In genomic region chr2:101485856-101486255, GRCh38 we compare ENCODE assay signal across 19 cellular contexts. TPM values are rescaled to one million over a fixed set of nuclear protein-coding genes. Genes with fewer than 3 reads are reported as not detected.
"Had no signal": no experiment of that assay in that cellular context is flagged by ENCODE, and none has a peak within 500 bp of the region (broad histone marks: within the 10 kb centered on the region; RNA-seq: fewer than 3 reads in every experiment).

No MANE protein-coding gene starts in this region.

- ATAC-seq: esophagus mucosa, natural killer cell, psoas muscle had no signal

- H3K4me1 ChIP-seq: psoas muscle, sigmoid colon, stomach had no signal

- DNase-seq: activated CD4-positive, alpha-beta T cell treated with anti-CD3 and anti-CD28 coated beads for 4 hours; activated naive CD4-positive, alpha-beta T cell treated with Interleukin-2 at 50 U/mL for 16 hours; activated T-cell treated with anti-CD3 and anti-CD28 coated beads, Interleukin-2, amount 50 U/mL, for 48 hours; brain microvascular endothelial cell; cerebellar nuclear complex; endodermal cell; hypothalamus; natural killer cell; occipital lobe; psoas muscle; sigmoid colon; stomach; T1000 had no signal

- H3K27ac ChIP-seq: brain microvascular endothelial cell, psoas muscle, sigmoid colon, stomach, thoracic aorta, VCaP had no signal

- H3K36me3 Mint-ChIP-seq: natural killer cell had no signal

- H3K4me3 Mint-ChIP-seq: dendritic cell treated with granulocyte-macrophage colony-stimulating factor and Interleukin-4, amounts not matched to agents 40 ng/mL and 50 ng/mL, for 4 days; endodermal cell; natural killer cell had no signal

- H3K4me1 Mint-ChIP-seq: endodermal cell had no signal

- H3K36me3 ChIP-seq: brain microvascular endothelial cell, sigmoid colon, stomach, thoracic aorta had no signal

- H3K9me3 ChIP-seq: psoas muscle, sigmoid colon, stomach, thoracic aorta had no signal

- H3K9me3 Mint-ChIP-seq: dendritic cell treated with granulocyte-macrophage colony-stimulating factor and Interleukin-4, amounts not matched to agents 40 ng/mL and 50 ng/mL, for 4 days; endodermal cell; natural killer cell had no signal

- H3K4me3 ChIP-seq: lung, psoas muscle, sigmoid colon, stomach, thoracic aorta had no signal

- H3K27ac Mint-ChIP-seq: dendritic cell treated with granulocyte-macrophage colony-stimulating factor and Interleukin-4, amounts not matched to agents 40 ng/mL and 50 ng/mL, for 4 days; endodermal cell; natural killer cell had no signal

- H3K27me3 ChIP-seq: brain microvascular endothelial cell, sigmoid colon had no signal

RNA-seq across cellular contexts. Expression of gene RFX8, which starts 10.9 kb away (rescaled TPM):
- total RNA-seq: endodermal cell, esophagus mucosa, ureter had no signal
